In the genomic region with DNA sequence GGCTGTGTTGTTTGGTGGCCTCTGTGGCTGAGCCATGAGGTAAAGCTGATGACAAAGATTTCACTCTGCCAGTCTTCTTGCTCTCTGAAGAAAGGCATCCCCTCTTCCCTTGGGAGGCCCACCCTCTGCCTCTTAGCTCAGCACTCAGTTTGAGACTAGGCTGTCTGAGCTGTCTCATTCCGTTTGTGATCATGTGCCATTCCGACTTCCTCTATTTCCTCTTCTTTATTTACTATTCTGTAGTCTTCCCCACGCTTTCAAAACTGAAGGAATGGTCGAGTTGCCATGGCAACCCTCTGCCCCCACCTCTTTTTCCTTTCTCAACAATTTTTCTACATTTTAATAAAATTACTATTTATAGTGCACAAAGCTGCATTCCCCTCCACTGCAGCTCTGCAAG, we compare ENCODE assay signal across 20 cellular contexts. TPM values are rescaled to one million over a fixed set of nuclear protein-coding genes. Genes with fewer than 3 reads are reported as not detected.
A peak's percentile ranks its signal among the peaks of the same experiment; 100 is the strongest.
DNase-seq lines count a peak whose midpoint lies in the region; ATAC-seq and TF ChIP-seq lines count a peak whose summit lies in the region.
"Had no signal": no experiment of that assay in that cellular context is flagged by ENCODE, and none has a peak within 500 bp of the region (broad histone marks: within the 10 kb centered on the region; RNA-seq: fewer than 3 reads in every experiment).

No MANE protein-coding gene starts in this region.

- H3K4me3 Mint-ChIP-seq in WTC11, result no peak overlapping the region
- H3K4me3 Mint-ChIP-seq: nephron had no signal

- DNase-seq in NCI-H2227 (lab: John Stamatoyannopoulos, UW; ENCODE audit: unreplicated experiment) (peak; percentile 10), NCI-H2227 treated with DMSO at 0.1 percent for 48 hours (lab: John Stamatoyannopoulos, UW) (no peak), GM12865 (ENCODE audit: low read depth) (peak; percentile 32), SIG-M5 treated with dmso at 0.1 percent for 504 hours (lab: John Stamatoyannopoulos, UW; ENCODE audit: unreplicated experiment) (peak; percentile 84), WTC11 (ENCODE audit: low spot score) (no peak), stomach (no peak)
- DNase-seq: COR-L47, dorsolateral prefrontal cortex, GF-D8, left ventricle myocardium inferior, NCI-H82 had no signal

- no peak for ATAC-seq in WTC11
- no peak for ATAC-seq in GM21723 (IDR thresholded peaks at IDR 0.05; ENCODE audit: unreplicated experiment)
- ATAC-seq: body of pancreas, Right ventricle myocardium inferior had no signal

- no peak overlapping the region for H3K4me3 ChIP-seq in GM12865 (ENCODE audit: low read depth, low read length)
- H3K4me3 ChIP-seq in mesodermal cell (ENCODE audit: extremely low read depth, insufficient read depth, low read length, poor library complexity, severe bottlenecking), result no peak overlapping the region
- no peak overlapping the region for H3K4me3 ChIP-seq in stomach
- H3K4me3 ChIP-seq: body of pancreas, dorsolateral prefrontal cortex, left ventricle myocardium inferior, suprapubic skin had no signal

- TF ChIP-seq POLR2A in stomach (IDR thresholded peaks at IDR 0.05), result no peak

- 52 to 57% methylated on average over 1 to 3 of the region's 4 CpGs for WGBS in mesodermal cell (ENCODE audit: insufficient coverage in 2 of 2), 2 experiments
- WGBS in stomach, 5 donors, result 20 to 29% (median 23%) methylated on average over 4 of the region's 4 CpGs

- TF ChIP-seq EP300 in stomach (IDR thresholded peaks at IDR 0.05), result no peak

- peak overlapping the region; percentile 51 for H3K27ac ChIP-seq in mesodermal cell (ENCODE audit: low read depth, low read length, severe bottlenecking)
- no peak overlapping the region for H3K27ac ChIP-seq in stomach
- H3K27ac ChIP-seq: 22Rv1, body of pancreas, dorsolateral prefrontal cortex, left ventricle myocardium inferior, suprapubic skin had no signal

- CTCF ChIA-PET in WTC11 (lab: Charles Lee), result interaction anchor here (0.9 to 1.2 kb wide), 2 partner anchors 25 to 137 kb away, joined by 3 read pairs; no protein-coding TSS in a partner anchor

- H3K36me3 ChIP-seq in mesodermal cell (ENCODE audit: control insufficient read depth, insufficient read depth, low read length) (no peaks in the 10 kb centered on the region), stomach (no peaks in the 10 kb centered on the region)
- H3K36me3 ChIP-seq: left ventricle myocardium inferior, suprapubic skin had no signal

- TF ChIP-seq CTCF in GM12865 (IDR thresholded peaks at IDR 0.05; ENCODE audit: insufficient read depth, low read depth, low read length, missing control alignments) (no peak), WTC11 (IDR thresholded peaks at IDR 0.05) (no peak), stomach (IDR thresholded peaks at IDR 0.05) (no peak)

- POLR2A ChIA-PET in WTC11 (lab: Charles Lee), result no interaction called here

- no peaks in the 10 kb centered on the region for H3K4me1 Mint-ChIP-seq in WTC11
- H3K4me1 Mint-ChIP-seq: nephron had no signal

- peaks cover 10% of the 10 kb centered on the region; the same call in 1 of the 2 replicates for H3K27me3 Mint-ChIP-seq in WTC11 (ENCODE audit: low read depth)

- peaks cover 55% of the 10 kb centered on the region for H3K4me1 ChIP-seq in mesodermal cell (ENCODE audit: control insufficient read depth, insufficient read depth, low read length, poor library complexity, severe bottlenecking)
- H3K4me1 ChIP-seq in stomach, result peaks cover 0 to 14% (median 2%) of the 10 kb centered on the region in 4 donors
- H3K4me1 ChIP-seq: body of pancreas had no signal

- no peaks in the 10 kb centered on the region for H3K36me3 Mint-ChIP-seq in WTC11

- no peaks in the 10 kb centered on the region for H3K9me3 Mint-ChIP-seq in WTC11
- H3K9me3 Mint-ChIP-seq: nephron had no signal

- intact Hi-C loops in stomach (cut with DNase I; ENCODE audit: low total_unique reads), result no loop called here

- H3K27ac Mint-ChIP-seq in WTC11, result no peak overlapping the region
- H3K27ac Mint-ChIP-seq: nephron had no signal

- H3K9me3 ChIP-seq in mesodermal cell (ENCODE audit: control insufficient read depth, low read length) (no peaks in the 10 kb centered on the region), stomach (no peaks in the 10 kb centered on the region)
- H3K9me3 ChIP-seq: body of pancreas, left ventricle myocardium inferior, suprapubic skin had no signal

- peaks cover 0 to 15% (median 0%) of the 10 kb centered on the region in 3 donors for H3K27me3 ChIP-seq in stomach
- H3K27me3 ChIP-seq: body of pancreas had no signal

TF ChIP-seq in WTC11, 78 proteins besides CTCF, POLR2A, EP300 and RAD21 (continues in another document):
- TF ChIP-seq FOXJ3 (CRISPR knock-in tag; IDR thresholded peaks at IDR 0.05; ENCODE audit: borderline replicate concordance) (no peak), MYBL2 (CRISPR knock-in tag; IDR thresholded peaks at IDR 0.05) (no peak), ZNF138 (CRISPR knock-in tag; conservative IDR thresholded peaks at IDR 0.05) (no peak), ZNF263 (CRISPR knock-in tag; IDR thresholded peaks at IDR 0.05; ENCODE audit: low read depth) (no peak), ZNF219 (CRISPR knock-in tag; IDR thresholded peaks at IDR 0.05; ENCODE audit: borderline replicate concordance) (no peak), GTF2I (CRISPR knock-in tag; conservative IDR thresholded peaks at IDR 0.05) (no peak), CBFB (CRISPR knock-in tag; IDR thresholded peaks at IDR 0.05; ENCODE audit: low read depth) (no peak), HMGA2 (CRISPR knock-in tag; IDR thresholded peaks at IDR 0.05) (no peak)
- TF ChIP-seq, protein P1, sequence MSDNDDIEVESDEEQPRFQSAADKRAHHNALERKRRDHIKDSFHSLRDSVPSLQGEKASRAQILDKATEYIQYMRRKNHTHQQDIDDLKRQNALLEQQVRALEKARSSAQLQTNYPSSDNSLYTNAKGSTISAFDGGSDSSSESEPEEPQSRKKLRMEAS (CRISPR knock-in tag; IDR thresholded peaks at IDR 0.05), result no peak
- TF ChIP-seq, protein P2, sequence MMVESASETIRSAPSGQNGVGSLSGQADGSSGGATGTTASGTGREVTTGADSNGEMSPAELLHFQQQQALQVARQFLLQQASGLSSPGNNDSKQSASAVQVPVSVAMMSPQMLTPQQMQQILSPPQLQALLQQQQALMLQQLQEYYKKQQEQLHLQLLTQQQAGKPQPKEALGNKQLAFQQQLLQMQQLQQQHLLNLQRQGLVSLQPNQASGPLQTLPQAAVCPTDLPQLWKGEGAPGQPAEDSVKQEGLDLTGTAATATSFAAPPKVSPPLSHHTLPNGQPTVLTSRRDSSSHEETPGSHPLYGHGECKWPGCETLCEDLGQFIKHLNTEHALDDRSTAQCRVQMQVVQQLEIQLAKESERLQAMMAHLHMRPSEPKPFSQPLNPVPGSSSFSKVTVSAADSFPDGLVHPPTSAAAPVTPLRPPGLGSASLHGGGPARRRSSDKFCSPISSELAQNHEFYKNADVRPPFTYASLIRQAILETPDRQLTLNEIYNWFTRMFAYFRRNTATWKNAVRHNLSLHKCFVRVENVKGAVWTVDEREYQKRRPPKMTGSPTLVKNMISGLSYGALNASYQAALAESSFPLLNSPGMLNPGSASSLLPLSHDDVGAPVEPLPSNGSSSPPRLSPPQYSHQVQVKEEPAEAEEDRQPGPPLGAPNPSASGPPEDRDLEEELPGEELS (CRISPR knock-in tag; IDR thresholded peaks at IDR 0.05), result no peak
- TF ChIP-seq, protein P3, sequence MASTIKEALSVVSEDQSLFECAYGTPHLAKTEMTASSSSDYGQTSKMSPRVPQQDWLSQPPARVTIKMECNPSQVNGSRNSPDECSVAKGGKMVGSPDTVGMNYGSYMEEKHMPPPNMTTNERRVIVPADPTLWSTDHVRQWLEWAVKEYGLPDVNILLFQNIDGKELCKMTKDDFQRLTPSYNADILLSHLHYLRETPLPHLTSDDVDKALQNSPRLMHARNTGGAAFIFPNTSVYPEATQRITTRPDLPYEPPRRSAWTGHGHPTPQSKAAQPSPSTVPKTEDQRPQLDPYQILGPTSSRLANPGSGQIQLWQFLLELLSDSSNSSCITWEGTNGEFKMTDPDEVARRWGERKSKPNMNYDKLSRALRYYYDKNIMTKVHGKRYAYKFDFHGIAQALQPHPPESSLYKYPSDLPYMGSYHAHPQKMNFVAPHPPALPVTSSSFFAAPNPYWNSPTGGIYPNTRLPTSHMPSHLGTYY (CRISPR knock-in tag; IDR thresholded peaks at IDR 0.05), result no peak
- TF ChIP-seq, protein P4, sequence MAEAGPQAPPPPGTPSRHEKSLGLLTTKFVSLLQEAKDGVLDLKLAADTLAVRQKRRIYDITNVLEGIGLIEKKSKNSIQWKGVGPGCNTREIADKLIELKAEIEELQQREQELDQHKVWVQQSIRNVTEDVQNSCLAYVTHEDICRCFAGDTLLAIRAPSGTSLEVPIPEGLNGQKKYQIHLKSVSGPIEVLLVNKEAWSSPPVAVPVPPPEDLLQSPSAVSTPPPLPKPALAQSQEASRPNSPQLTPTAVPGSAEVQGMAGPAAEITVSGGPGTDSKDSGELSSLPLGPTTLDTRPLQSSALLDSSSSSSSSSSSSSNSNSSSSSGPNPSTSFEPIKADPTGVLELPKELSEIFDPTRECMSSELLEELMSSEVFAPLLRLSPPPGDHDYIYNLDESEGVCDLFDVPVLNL (CRISPR knock-in tag; IDR thresholded peaks at IDR 0.05; ENCODE audit: borderline replicate concordance, low read depth), result no peak
- TF ChIP-seq, protein P5, sequence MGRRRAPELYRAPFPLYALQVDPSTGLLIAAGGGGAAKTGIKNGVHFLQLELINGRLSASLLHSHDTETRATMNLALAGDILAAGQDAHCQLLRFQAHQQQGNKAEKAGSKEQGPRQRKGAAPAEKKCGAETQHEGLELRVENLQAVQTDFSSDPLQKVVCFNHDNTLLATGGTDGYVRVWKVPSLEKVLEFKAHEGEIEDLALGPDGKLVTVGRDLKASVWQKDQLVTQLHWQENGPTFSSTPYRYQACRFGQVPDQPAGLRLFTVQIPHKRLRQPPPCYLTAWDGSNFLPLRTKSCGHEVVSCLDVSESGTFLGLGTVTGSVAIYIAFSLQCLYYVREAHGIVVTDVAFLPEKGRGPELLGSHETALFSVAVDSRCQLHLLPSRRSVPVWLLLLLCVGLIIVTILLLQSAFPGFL (CRISPR knock-in tag; IDR thresholded peaks at IDR 0.05; ENCODE audit: borderline replicate concordance), result no peak

RNA-seq across cellular contexts. Expression of a gene that starts 30.9 kb away (rescaled TPM):
- 3.6 TPM for polyA plus RNA-seq in mesodermal cell (2013, experiment 1 of 2)
- polyA plus RNA-seq in mesodermal cell (2013, experiment 2 of 2), result 2.7 TPM
- total RNA-seq in WTC11 (2021) (1.1 to 1.2 TPM (median 1.2 TPM) in 3 replicates), stomach (10 to 100 TPM in 1 of 5 donors, 1 to 10 TPM in 1, under 1 TPM in 2, not detected in 1; 0.73 to 11.9 (median 3.3) TPM)
- not detected for polyA plus RNA-seq in stomach
- total RNA-seq: HT-29, M059J had no signal

RNA-seq across cellular contexts. Expression of a gene that starts 37.7 kb away (rescaled TPM):
- 1.3 TPM for polyA plus RNA-seq in mesodermal cell (2013, experiment 1 of 2)
- 0.61 TPM for polyA plus RNA-seq in mesodermal cell (2013, experiment 2 of 2)
- total RNA-seq in WTC11 (2021), result 0.41 to 0.87 TPM (median 0.50 TPM) in 3 replicates
- 10 to 100 TPM in 1 of 5 donors, under 1 TPM in 3, not detected in 1; under 0.01 to 42.0 (median 0.89) TPM for total RNA-seq in stomach
- under 1 TPM in 1 of 3 donors, not detected in 2; 0.20 TPM for polyA plus RNA-seq in stomach
- total RNA-seq: HT-29, M059J had no signal

Comparison
In these comparisons a context has a peak if more than half of its experiments do, and no peak if none do; other contexts are left out.
1. DNase-seq: peak in NCI-H2227 (single experiment), GM12865 (single experiment) and SIG-M5 treated with dmso at 0.1 percent for 504 hours (single experiment); none in NCI-H2227 treated with DMSO at 0.1 percent for 48 hours (single experiment), WTC11 (single experiment) and stomach (single experiment).